ENCODE assay signal across 1 cellular context in the genomic region with DNA sequence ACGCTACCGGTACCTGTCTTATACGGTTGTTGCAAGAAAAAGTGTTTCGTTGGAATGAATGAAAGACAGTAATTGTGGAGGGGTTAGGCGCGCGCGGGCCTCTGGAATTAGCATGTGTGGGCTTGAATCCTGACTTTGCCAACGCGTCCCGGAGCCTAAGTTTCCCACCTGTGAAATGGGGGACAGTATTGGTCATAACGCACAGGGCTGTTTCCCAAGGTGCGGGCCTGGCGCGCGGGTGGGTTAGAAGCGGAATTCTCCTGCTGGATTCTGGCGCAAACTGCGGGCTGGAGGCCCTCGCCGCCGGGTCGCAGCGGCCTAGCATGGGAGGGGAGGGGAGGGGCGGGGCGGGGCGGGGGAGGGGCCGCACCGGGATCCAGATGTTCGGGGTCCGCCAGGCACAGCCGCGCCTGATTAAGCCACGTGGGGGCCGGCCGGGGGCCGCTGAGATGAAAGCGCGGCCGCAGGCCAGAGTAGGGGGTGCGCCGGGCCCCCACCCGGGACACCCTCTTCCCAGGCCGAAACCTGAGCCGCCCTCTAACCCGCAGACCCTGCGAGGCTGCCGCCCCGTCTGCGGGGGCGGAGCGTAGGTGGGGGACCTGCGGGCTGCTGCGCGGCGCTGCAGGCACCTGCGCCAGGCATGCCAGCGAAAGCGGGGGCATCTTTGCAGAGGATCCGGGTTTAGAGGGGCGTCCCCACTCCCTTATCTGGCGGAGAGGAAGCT.
TF ChIP-seq lines count a peak whose summit lies in the region.

No MANE protein-coding gene starts in this region.

TF ChIP-seq in HepG2, 621 proteins besides CTCF, POLR2A, EP300 and RAD21 (continued from another document and continues in another):
- TF ChIP-seq, protein P1, sequence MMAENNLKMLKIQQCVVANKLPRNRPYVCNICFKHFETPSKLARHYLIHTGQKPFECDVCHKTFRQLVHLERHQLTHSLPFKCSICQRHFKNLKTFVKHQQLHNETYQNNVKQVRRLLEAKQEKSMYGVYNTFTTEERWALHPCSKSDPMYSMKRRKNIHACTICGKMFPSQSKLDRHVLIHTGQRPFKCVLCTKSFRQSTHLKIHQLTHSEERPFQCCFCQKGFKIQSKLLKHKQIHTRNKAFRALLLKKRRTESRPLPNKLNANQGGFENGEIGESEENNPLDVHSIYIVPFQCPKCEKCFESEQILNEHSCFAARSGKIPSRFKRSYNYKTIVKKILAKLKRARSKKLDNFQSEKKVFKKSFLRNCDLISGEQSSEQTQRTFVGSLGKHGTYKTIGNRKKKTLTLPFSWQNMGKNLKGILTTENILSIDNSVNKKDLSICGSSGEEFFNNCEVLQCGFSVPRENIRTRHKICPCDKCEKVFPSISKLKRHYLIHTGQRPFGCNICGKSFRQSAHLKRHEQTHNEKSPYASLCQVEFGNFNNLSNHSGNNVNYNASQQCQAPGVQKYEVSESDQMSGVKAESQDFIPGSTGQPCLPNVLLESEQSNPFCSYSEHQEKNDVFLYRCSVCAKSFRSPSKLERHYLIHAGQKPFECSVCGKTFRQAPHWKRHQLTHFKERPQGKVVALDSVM (CRISPR knock-in tag; IDR thresholded peaks at IDR 0.05), result 0 out of 2 replicates have a peak, but pooled peaks have one; percentile 11
- TF ChIP-seq, protein P2, sequence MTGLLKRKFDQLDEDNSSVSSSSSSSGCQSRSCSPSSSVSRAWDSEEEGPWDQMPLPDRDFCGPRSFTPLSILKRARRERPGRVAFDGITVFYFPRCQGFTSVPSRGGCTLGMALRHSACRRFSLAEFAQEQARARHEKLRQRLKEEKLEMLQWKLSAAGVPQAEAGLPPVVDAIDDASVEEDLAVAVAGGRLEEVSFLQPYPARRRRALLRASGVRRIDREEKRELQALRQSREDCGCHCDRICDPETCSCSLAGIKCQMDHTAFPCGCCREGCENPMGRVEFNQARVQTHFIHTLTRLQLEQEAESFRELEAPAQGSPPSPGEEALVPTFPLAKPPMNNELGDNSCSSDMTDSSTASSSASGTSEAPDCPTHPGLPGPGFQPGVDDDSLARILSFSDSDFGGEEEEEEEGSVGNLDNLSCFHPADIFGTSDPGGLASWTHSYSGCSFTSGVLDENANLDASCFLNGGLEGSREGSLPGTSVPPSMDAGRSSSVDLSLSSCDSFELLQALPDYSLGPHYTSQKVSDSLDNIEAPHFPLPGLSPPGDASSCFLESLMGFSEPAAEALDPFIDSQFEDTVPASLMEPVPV (CRISPR knock-in tag; IDR thresholded peaks at IDR 0.05), result peak; percentile 40; the same call in 1 of the 2 replicates
- TF ChIP-seq ZNF546 (CRISPR knock-in tag; conservative IDR thresholded peaks at IDR 0.05) (no peak), ELF3 (CRISPR knock-in tag; IDR thresholded peaks at IDR 0.05) (no peak), TCF7L2 (IDR thresholded peaks at IDR 0.05; ENCODE audit: low read depth, low read length) (0 out of 2 replicates have a peak, but pooled peaks have one; percentile 21), SP5 (CRISPR knock-in tag; IDR thresholded peaks at IDR 0.05; ENCODE audit: borderline replicate concordance, low read depth) (peak; percentile 83), CEBPB (IDR thresholded peaks at IDR 0.05; ENCODE audit: borderline replicate concordance, low read depth, low read length) (no peak), BCL6 (CRISPR knock-in tag; IDR thresholded peaks at IDR 0.05) (peak; percentile 66), ZSCAN12 (CRISPR knock-in tag; IDR thresholded peaks at IDR 0.05) (no peak), AKAP8 (CRISPR knock-in tag; IDR thresholded peaks at IDR 0.05) (no peak; the same call in 1 of the 2 replicates), ZNF589 (CRISPR knock-in tag; conservative IDR thresholded peaks at IDR 0.05) (no peak), ZNF75D (CRISPR knock-in tag; IDR thresholded peaks at IDR 0.05; ENCODE audit: borderline replicate concordance) (no peak), BRCA1 (CRISPR knock-in tag; IDR thresholded peaks at IDR 0.05) (no peak), TEAD3 (CRISPR knock-in tag; optimal IDR thresholded peaks at IDR 0.05; ENCODE audit: borderline replicate concordance) (peak; percentile 29), XRCC5 (optimal IDR thresholded peaks at IDR 0.05; ENCODE audit: low read length) (no peak), EHMT2 (IDR thresholded peaks at IDR 0.05; ENCODE audit: borderline replicate concordance, low read depth, low read length) (no peak), RBFOX2 (IDR thresholded peaks at IDR 0.05; ENCODE audit: low read depth, low read length) (0 out of 2 replicates have a peak, but pooled peaks have one; percentile 28), ZNF382 (CRISPR knock-in tag; IDR thresholded peaks at IDR 0.05; ENCODE audit: borderline replicate concordance) (no peak), ZFP82 (CRISPR knock-in tag; IDR thresholded peaks at IDR 0.05; ENCODE audit: borderline replicate concordance) (no peak), ZNF552 (CRISPR knock-in tag; IDR thresholded peaks at IDR 0.05; ENCODE audit: borderline replicate concordance) (no peak), SMAD9 (CRISPR knock-in tag; IDR thresholded peaks at IDR 0.05) (no peak)
- TF ChIP-seq, protein P3, sequence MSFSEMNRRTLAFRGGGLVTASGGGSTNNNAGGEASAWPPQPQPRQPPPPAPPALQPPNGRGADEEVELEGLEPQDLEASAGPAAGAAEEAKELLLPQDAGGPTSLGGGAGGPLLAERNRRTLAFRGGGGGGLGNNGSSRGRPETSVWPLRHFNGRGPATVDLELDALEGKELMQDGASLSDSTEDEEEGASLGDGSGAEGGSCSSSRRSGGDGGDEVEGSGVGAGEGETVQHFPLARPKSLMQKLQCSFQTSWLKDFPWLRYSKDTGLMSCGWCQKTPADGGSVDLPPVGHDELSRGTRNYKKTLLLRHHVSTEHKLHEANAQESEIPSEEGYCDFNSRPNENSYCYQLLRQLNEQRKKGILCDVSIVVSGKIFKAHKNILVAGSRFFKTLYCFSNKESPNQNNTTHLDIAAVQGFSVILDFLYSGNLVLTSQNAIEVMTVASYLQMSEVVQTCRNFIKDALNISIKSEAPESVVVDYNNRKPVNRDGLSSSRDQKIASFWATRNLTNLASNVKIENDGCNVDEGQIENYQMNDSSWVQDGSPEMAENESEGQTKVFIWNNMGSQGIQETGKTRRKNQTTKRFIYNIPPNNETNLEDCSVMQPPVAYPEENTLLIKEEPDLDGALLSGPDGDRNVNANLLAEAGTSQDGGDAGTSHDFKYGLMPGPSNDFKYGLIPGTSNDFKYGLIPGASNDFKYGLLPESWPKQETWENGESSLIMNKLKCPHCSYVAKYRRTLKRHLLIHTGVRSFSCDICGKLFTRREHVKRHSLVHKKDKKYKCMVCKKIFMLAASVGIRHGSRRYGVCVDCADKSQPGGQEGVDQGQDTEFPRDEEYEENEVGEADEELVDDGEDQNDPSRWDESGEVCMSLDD (CRISPR knock-in tag; IDR thresholded peaks at IDR 0.05; ENCODE audit: borderline replicate concordance), result peak; percentile 61; the same call in 1 of the 2 replicates
- TF ChIP-seq, protein P4, sequence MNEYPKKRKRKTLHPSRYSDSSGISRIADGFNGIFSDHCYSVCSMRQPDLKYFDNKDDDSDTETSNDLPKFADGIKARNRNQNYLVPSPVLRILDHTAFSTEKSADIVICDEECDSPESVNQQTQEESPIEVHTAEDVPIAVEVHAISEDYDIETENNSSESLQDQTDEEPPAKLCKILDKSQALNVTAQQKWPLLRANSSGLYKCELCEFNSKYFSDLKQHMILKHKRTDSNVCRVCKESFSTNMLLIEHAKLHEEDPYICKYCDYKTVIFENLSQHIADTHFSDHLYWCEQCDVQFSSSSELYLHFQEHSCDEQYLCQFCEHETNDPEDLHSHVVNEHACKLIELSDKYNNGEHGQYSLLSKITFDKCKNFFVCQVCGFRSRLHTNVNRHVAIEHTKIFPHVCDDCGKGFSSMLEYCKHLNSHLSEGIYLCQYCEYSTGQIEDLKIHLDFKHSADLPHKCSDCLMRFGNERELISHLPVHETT (CRISPR knock-in tag; conservative IDR thresholded peaks at IDR 0.05), result no peak
- TF ChIP-seq, protein P5, sequence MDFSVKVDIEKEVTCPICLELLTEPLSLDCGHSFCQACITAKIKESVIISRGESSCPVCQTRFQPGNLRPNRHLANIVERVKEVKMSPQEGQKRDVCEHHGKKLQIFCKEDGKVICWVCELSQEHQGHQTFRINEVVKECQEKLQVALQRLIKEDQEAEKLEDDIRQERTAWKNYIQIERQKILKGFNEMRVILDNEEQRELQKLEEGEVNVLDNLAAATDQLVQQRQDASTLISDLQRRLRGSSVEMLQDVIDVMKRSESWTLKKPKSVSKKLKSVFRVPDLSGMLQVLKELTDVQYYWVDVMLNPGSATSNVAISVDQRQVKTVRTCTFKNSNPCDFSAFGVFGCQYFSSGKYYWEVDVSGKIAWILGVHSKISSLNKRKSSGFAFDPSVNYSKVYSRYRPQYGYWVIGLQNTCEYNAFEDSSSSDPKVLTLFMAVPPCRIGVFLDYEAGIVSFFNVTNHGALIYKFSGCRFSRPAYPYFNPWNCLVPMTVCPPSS (IDR thresholded peaks at IDR 0.05), result no peak
- TF ChIP-seq, protein P6, sequence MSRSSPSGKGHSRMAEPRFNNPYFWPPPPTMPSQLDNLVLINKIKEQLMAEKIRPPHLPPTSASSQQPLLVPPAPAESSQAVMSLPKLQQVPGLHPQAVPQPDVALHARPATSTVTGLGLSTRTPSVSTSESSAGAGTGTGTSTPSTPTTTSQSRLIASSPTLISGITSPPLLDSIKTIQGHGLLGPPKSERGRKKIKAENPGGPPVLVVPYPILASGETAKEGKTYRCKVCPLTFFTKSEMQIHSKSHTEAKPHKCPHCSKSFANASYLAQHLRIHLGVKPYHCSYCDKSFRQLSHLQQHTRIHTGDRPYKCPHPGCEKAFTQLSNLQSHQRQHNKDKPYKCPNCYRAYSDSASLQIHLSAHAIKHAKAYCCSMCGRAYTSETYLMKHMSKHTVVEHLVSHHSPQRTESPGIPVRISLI (CRISPR knock-in tag; IDR thresholded peaks at IDR 0.05; ENCODE audit: borderline replicate concordance), result no peak
- TF ChIP-seq, protein P7, sequence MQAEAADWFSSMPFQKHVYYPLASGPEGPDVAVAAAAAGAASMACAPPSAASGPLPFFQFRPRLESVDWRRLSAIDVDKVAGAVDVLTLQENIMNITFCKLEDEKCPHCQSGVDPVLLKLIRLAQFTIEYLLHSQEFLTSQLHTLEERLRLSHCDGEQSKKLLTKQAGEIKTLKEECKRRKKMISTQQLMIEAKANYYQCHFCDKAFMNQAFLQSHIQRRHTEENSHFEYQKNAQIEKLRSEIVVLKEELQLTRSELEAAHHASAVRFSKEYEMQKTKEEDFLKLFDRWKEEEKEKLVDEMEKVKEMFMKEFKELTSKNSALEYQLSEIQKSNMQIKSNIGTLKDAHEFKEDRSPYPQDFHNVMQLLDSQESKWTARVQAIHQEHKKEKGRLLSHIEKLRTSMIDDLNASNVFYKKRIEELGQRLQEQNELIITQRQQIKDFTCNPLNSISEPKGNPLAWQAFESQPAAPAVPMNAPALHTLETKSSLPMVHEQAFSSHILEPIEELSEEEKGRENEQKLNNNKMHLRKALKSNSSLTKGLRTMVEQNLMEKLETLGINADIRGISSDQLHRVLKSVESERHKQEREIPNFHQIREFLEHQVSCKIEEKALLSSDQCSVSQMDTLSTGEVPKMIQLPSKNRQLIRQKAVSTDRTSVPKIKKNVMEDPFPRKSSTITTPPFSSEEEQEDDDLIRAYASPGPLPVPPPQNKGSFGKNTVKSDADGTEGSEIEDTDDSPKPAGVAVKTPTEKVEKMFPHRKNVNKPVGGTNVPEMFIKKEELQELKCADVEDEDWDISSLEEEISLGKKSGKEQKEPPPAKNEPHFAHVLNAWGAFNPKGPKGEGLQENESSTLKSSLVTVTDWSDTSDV (CRISPR knock-in tag; IDR thresholded peaks at IDR 0.05), result no peak
- TF ChIP-seq, protein P8, sequence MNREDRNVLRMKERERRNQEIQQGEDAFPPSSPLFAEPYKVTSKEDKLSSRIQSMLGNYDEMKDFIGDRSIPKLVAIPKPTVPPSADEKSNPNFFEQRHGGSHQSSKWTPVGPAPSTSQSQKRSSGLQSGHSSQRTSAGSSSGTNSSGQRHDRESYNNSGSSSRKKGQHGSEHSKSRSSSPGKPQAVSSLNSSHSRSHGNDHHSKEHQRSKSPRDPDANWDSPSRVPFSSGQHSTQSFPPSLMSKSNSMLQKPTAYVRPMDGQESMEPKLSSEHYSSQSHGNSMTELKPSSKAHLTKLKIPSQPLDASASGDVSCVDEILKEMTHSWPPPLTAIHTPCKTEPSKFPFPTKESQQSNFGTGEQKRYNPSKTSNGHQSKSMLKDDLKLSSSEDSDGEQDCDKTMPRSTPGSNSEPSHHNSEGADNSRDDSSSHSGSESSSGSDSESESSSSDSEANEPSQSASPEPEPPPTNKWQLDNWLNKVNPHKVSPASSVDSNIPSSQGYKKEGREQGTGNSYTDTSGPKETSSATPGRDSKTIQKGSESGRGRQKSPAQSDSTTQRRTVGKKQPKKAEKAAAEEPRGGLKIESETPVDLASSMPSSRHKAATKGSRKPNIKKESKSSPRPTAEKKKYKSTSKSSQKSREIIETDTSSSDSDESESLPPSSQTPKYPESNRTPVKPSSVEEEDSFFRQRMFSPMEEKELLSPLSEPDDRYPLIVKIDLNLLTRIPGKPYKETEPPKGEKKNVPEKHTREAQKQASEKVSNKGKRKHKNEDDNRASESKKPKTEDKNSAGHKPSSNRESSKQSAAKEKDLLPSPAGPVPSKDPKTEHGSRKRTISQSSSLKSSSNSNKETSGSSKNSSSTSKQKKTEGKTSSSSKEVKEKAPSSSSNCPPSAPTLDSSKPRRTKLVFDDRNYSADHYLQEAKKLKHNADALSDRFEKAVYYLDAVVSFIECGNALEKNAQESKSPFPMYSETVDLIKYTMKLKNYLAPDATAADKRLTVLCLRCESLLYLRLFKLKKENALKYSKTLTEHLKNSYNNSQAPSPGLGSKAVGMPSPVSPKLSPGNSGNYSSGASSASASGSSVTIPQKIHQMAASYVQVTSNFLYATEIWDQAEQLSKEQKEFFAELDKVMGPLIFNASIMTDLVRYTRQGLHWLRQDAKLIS (CRISPR knock-in tag; IDR thresholded peaks at IDR 0.05), result no peak
- TF ChIP-seq, protein P9, sequence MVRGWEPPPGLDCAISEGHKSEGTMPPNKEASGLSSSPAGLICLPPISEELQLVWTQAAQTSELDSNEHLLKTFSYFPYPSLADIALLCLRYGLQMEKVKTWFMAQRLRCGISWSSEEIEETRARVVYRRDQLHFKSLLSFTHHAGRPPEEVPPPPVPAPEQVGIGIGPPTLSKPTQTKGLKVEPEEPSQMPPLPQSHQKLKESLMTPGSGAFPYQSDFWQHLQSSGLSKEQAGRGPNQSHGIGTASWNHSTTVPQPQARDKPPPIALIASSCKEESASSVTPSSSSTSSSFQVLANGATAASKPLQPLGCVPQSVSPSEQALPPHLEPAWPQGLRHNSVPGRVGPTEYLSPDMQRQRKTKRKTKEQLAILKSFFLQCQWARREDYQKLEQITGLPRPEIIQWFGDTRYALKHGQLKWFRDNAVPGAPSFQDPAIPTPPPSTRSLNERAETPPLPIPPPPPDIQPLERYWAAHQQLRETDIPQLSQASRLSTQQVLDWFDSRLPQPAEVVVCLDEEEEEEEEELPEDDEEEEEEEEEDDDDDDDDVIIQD (CRISPR knock-in tag; IDR thresholded peaks at IDR 0.05; ENCODE audit: low read depth), result no peak
- TF ChIP-seq, protein P10, sequence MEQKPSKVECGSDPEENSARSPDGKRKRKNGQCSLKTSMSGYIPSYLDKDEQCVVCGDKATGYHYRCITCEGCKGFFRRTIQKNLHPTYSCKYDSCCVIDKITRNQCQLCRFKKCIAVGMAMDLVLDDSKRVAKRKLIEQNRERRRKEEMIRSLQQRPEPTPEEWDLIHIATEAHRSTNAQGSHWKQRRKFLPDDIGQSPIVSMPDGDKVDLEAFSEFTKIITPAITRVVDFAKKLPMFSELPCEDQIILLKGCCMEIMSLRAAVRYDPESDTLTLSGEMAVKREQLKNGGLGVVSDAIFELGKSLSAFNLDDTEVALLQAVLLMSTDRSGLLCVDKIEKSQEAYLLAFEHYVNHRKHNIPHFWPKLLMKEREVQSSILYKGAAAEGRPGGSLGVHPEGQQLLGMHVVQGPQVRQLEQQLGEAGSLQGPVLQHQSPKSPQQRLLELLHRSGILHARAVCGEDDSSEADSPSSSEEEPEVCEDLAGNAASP (CRISPR knock-in tag; IDR thresholded peaks at IDR 0.05; ENCODE audit: borderline replicate concordance), result peak; percentile 92
